In genomic region chr19:52170304-52170703, GRCh38 we compare ENCODE assay signal across 1 cellular context.
TF ChIP-seq lines count a peak whose summit lies in the region.

No MANE protein-coding gene starts in this region.

TF ChIP-seq in GM12878, 131 proteins besides CTCF, POLR2A, EP300 and RAD21 (continued from another document):
- TF ChIP-seq BCL3 (IDR thresholded peaks at IDR 0.05; ENCODE audit: borderline replicate concordance, insufficient read depth, low read depth, low read length, poor library complexity, severe bottlenecking) (no peak), ZBTB4 (CRISPR knock-in tag; IDR thresholded peaks at IDR 0.05) (no peak), ATF3 (IDR thresholded peaks at IDR 0.05; ENCODE audit: borderline replicate concordance, extremely low read depth, low read depth, low read length) (no peak), CBX3 (IDR thresholded peaks at IDR 0.05; ENCODE audit: borderline replicate concordance, low read depth) (no peak), WRNIP1 (IDR thresholded peaks at IDR 0.05; ENCODE audit: borderline replicate concordance, low read depth, low read length) (no peak), BHLHE40 (IDR thresholded peaks at IDR 0.05; ENCODE audit: borderline replicate concordance in 1 of 2, low read depth in 2 of 2, low read length in 1 of 2) (no peak), SIN3A (IDR thresholded peaks at IDR 0.05; ENCODE audit: low read depth, low read length) (no peak), ZNF687 (IDR thresholded peaks at IDR 0.05) (no peak), EZH2 (IDR thresholded peaks at IDR 0.05; ENCODE audit: borderline replicate concordance, control insufficient read depth, low read depth, low read length) (no peak)
